In genomic region chr6:13715444-13715883, GRCh38 we compare ENCODE assay signal across 1 cellular context.
TF ChIP-seq lines count a peak whose summit lies in the region.

No MANE protein-coding gene starts in this region.

TF ChIP-seq in K562, 482 proteins besides CTCF, POLR2A, EP300 and RAD21 (continued from another document):
- no peak for TF ChIP-seq ZNF699 (CRISPR knock-in tag; IDR thresholded peaks at IDR 0.05; ENCODE audit: insufficient replicate concordance)
- no peak for TF ChIP-seq CCNT2 (IDR thresholded peaks at IDR 0.05; ENCODE audit: borderline replicate concordance, extremely low read depth, insufficient read length, low read depth, low read length)
- no peak for TF ChIP-seq POLR2AphosphoS5 (IDR thresholded peaks at IDR 0.05; ENCODE audit: control insufficient read depth, insufficient read depth, low read depth, low read length)
- TF ChIP-seq ZFPM2 (CRISPR knock-in tag; IDR thresholded peaks at IDR 0.05): no peak
- TF ChIP-seq, protein P1, sequence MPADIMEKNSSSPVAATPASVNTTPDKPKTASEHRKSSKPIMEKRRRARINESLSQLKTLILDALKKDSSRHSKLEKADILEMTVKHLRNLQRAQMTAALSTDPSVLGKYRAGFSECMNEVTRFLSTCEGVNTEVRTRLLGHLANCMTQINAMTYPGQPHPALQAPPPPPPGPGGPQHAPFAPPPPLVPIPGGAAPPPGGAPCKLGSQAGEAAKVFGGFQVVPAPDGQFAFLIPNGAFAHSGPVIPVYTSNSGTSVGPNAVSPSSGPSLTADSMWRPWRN (IDR thresholded peaks at IDR 0.05; ENCODE audit: low read depth): no peak
- TF ChIP-seq TBP (optimal IDR thresholded peaks at IDR 0.05; ENCODE audit: low read depth, low read length): no peak
- TF ChIP-seq PHB (CRISPR knock-in tag; IDR thresholded peaks at IDR 0.05): no peak
- no peak for TF ChIP-seq RBM39 (optimal IDR thresholded peaks at IDR 0.05; ENCODE audit: low read depth, low read length)
- TF ChIP-seq ZNF316 (IDR thresholded peaks at IDR 0.05): peak; percentile 57
- peak; percentile 30; the same call in 1 of the 2 replicates for TF ChIP-seq CEBPB (tag; IDR thresholded peaks at IDR 0.05)
- no peak for TF ChIP-seq CUX1 (CRISPR knock-in tag; IDR thresholded peaks at IDR 0.05)
- TF ChIP-seq PPARD (CRISPR knock-in tag; IDR thresholded peaks at IDR 0.05): no peak
- no peak for TF ChIP-seq SOX6 (IDR thresholded peaks at IDR 0.05)
- TF ChIP-seq TFAP4 (CRISPR knock-in tag; IDR thresholded peaks at IDR 0.05; ENCODE audit: borderline replicate concordance): 0 out of 2 replicates have a peak, but pooled peaks have one; percentile 27
- TF ChIP-seq MBD1 (CRISPR knock-in tag; IDR thresholded peaks at IDR 0.05): no peak
- TF ChIP-seq ZNF445 (CRISPR knock-in tag; IDR thresholded peaks at IDR 0.05; ENCODE audit: low read depth): no peak
- TF ChIP-seq ZNF24 (IDR thresholded peaks at IDR 0.05): peak; percentile 27; the same call in 1 of the 2 replicates
- no peak for TF ChIP-seq ZNF384 (IDR thresholded peaks at IDR 0.05; ENCODE audit: low read depth, low read length)
- peak; percentile 60; the same call in 1 of the 2 replicates for TF ChIP-seq JUND (IDR thresholded peaks at IDR 0.05; ENCODE audit: borderline replicate concordance, low read depth, low read length)
- no peak for TF ChIP-seq JUND (tag; IDR thresholded peaks at IDR 0.05; ENCODE audit: borderline replicate concordance, low read depth, low read length)
- 0 out of 2 replicates have a peak, but pooled peaks have one; percentile 53 for TF ChIP-seq EHMT2 (IDR thresholded peaks at IDR 0.05)
- no peak for TF ChIP-seq CBFB (CRISPR knock-in tag; IDR thresholded peaks at IDR 0.05)
- TF ChIP-seq, protein P2, sequence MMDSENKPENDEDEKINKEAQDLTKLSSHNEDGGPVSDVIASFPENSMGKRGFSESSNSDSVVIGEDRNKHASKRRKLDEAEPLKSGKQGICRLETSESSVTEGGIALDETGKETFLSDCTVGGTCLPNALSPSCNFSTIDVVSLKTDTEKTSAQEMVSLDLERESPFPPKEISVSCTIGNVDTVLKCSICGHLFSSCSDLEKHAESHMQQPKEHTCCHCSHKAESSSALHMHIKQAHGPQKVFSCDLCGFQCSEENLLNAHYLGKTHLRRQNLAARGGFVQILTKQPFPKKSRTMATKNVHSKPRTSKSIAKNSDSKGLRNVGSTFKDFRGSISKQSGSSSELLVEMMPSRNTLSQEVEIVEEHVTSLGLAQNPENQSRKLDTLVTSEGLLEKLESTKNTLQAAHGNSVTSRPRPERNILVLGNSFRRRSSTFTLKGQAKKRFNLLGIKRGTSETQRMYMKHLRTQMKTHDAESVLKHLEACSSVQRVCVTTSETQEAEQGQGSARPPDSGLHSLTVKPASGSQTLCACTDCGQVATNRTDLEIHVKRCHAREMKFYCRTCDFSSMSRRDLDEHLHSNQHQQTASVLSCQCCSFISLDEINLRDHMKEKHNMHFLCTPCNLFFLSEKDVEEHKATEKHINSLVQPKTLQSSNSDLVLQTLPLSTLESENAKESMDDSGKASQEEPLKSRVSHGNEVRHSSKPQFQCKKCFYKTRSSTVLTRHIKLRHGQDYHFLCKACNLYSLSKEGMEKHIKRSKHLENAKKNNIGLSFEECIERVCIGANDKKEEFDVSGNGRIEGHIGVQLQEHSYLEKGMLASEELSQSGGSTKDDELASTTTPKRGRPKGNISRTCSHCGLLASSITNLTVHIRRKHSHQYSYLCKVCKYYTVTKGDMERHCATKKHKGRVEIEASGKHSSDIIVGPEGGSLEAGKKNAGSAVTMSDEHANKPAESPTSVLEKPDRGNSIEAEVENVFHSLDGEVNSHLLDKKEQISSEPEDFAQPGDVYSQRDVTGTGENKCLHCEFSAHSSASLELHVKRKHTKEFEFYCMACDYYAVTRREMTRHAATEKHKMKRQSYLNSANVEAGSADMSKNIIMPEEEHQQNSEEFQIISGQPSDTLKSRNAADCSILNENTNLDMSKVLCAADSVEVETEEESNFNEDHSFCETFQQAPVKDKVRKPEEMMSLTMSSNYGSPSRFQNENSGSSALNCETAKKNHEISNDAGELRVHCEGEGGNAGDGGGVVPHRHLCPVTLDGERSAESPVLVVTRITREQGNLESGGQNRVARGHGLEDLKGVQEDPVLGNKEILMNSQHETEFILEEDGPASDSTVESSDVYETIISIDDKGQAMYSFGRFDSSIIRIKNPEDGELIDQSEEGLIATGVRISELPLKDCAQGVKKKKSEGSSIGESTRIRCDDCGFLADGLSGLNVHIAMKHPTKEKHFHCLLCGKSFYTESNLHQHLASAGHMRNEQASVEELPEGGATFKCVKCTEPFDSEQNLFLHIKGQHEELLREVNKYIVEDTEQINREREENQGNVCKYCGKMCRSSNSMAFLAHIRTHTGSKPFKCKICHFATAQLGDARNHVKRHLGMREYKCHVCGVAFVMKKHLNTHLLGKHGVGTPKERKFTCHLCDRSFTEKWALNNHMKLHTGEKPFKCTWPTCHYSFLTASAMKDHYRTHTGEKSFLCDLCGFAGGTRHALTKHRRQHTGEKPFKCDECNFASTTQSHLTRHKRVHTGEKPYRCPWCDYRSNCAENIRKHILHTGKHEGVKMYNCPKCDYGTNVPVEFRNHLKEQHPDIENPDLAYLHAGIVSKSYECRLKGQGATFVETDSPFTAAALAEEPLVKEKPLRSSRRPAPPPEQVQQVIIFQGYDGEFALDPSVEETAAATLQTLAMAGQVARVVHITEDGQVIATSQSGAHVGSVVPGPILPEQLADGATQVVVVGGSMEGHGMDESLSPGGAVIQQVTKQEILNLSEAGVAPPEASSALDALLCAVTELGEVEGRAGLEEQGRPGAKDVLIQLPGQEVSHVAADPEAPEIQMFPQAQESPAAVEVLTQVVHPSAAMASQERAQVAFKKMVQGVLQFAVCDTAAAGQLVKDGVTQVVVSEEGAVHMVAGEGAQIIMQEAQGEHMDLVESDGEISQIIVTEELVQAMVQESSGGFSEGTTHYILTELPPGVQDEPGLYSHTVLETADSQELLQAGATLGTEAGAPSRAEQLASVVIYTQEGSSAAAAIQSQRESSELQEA (IDR thresholded peaks at IDR 0.05; ENCODE audit: low read depth): no peak
- no peak for TF ChIP-seq SREBF2 (CRISPR knock-in tag; IDR thresholded peaks at IDR 0.05)
- no peak for TF ChIP-seq E2F6 (IDR thresholded peaks at IDR 0.05; ENCODE audit: borderline replicate concordance in 1 of 2, extremely low read depth in 1 of 2, insufficient read depth in 1 of 2, insufficient read length in 1 of 2, low read depth in 1 of 2, low read length in 1 of 2, poor library complexity in 1 of 2, severe bottlenecking in 1 of 2)
- peak; percentile 14; the same call in 1 of the 2 replicates for TF ChIP-seq CEBPG (CRISPR knock-in tag; IDR thresholded peaks at IDR 0.05)
- TF ChIP-seq CEBPG (tag; conservative IDR thresholded peaks at IDR 0.05 in 1 of 2, IDR thresholded peaks at IDR 0.05 in 1 of 2): no peak; a peak in 1 of 4 replicates
- no peak for TF ChIP-seq CBX2 (IDR thresholded peaks at IDR 0.05; ENCODE audit: insufficient read depth, low read length, poor library complexity, severe bottlenecking)
- no peak for TF ChIP-seq ZBTB17 (CRISPR knock-in tag; IDR thresholded peaks at IDR 0.05)
TF ChIP-seq in K562: peak in this region for 20.
